1 cellular context compared by ENCODE assay signal in the genomic region with DNA sequence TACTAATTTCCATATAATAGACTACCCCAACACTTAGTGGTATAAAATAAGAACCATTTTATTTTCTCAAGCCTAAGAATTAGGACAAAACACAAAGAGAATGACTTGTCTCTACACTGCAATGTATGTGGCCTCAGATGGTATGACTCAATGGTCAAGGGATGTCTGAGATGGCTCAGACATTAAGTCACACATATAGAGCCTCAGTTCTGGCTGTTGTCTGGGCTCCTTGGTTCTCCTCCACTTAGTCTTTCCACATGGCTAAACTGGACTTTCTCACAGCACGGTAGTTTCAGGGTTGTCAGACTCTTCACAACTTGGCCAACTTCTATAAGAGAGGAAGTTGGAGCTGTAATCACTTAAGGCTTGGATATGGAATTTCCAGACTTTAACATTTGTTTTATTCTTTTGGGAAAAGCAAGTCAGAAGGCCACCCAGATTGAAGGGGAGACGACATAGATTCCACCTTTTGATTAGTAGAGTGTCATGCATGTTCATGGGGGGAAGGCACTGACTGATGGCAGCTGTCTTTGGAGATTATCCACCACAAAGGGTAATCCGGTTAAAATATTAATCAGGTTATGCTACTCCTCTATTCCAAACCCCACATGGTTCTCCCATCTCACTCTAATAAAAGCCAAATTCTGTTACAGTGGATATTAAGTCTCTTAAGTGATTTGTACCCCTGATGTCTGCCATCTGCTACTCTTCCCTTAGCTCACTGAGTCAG.
TF ChIP-seq lines count a peak whose summit lies in the region.

No MANE protein-coding gene starts in this region.

TF ChIP-seq in WTC11, 78 proteins besides CTCF, POLR2A, EP300 and RAD21 (continued from another document):
- TF ChIP-seq, protein P1, sequence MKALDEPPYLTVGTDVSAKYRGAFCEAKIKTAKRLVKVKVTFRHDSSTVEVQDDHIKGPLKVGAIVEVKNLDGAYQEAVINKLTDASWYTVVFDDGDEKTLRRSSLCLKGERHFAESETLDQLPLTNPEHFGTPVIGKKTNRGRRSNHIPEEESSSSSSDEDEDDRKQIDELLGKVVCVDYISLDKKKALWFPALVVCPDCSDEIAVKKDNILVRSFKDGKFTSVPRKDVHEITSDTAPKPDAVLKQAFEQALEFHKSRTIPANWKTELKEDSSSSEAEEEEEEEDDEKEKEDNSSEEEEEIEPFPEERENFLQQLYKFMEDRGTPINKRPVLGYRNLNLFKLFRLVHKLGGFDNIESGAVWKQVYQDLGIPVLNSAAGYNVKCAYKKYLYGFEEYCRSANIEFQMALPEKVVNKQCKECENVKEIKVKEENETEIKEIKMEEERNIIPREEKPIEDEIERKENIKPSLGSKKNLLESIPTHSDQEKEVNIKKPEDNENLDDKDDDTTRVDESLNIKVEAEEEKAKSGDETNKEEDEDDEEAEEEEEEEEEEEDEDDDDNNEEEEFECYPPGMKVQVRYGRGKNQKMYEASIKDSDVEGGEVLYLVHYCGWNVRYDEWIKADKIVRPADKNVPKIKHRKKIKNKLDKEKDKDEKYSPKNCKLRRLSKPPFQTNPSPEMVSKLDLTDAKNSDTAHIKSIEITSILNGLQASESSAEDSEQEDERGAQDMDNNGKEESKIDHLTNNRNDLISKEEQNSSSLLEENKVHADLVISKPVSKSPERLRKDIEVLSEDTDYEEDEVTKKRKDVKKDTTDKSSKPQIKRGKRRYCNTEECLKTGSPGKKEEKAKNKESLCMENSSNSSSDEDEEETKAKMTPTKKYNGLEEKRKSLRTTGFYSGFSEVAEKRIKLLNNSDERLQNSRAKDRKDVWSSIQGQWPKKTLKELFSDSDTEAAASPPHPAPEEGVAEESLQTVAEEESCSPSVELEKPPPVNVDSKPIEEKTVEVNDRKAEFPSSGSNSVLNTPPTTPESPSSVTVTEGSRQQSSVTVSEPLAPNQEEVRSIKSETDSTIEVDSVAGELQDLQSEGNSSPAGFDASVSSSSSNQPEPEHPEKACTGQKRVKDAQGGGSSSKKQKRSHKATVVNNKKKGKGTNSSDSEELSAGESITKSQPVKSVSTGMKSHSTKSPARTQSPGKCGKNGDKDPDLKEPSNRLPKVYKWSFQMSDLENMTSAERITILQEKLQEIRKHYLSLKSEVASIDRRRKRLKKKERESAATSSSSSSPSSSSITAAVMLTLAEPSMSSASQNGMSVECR (CRISPR knock-in tag; IDR thresholded peaks at IDR 0.05; ENCODE audit: borderline replicate concordance) = no peak
- no peak for TF ChIP-seq MXD4 (CRISPR knock-in tag; IDR thresholded peaks at IDR 0.05; ENCODE audit: borderline replicate concordance)
- TF ChIP-seq SMAD4 (CRISPR knock-in tag; IDR thresholded peaks at IDR 0.05) = no peak
- no peak for TF ChIP-seq ZBTB21 (CRISPR knock-in tag; IDR thresholded peaks at IDR 0.05; ENCODE audit: borderline replicate concordance)
- TF ChIP-seq, protein P2, sequence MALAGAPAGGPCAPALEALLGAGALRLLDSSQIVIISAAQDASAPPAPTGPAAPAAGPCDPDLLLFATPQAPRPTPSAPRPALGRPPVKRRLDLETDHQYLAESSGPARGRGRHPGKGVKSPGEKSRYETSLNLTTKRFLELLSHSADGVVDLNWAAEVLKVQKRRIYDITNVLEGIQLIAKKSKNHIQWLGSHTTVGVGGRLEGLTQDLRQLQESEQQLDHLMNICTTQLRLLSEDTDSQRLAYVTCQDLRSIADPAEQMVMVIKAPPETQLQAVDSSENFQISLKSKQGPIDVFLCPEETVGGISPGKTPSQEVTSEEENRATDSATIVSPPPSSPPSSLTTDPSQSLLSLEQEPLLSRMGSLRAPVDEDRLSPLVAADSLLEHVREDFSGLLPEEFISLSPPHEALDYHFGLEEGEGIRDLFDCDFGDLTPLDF (CRISPR knock-in tag; IDR thresholded peaks at IDR 0.05) = no peak
